14 cellular contexts compared by ENCODE assay signal in the genomic region with DNA sequence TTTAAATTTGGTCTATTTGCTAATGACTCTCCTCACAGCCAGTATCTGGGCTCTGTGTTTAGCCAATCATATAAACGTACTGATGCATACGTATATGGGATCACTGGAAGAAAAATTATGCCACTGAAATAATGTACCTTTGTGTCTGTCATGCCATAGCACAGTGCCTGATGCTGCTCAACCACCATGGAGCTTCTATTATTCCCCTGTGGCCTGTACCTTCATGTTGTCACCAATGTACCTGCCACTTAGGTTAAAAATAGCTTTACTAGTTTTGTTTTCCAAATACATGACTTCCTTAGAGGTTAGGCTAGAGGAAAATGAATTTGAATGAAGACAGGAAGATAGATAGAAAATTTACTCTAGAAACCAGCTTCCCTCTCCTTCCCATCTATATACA. TPM values are rescaled to one million over a fixed set of nuclear protein-coding genes. Genes with fewer than 3 reads are reported as not detected.
DNase-seq lines count a peak whose midpoint lies in the region; ATAC-seq lines count a peak whose summit lies in the region.
"Had no signal": no experiment of that assay in that cellular context is flagged by ENCODE, and none has a peak within 500 bp of the region (broad histone marks: within the 10 kb centered on the region; RNA-seq: fewer than 3 reads in every experiment).

No MANE protein-coding gene starts in this region.

- POLR2A ChIA-PET in naive thymus-derived CD8-positive, alpha-beta T cell (lab: Charles Lee): no interaction called here

- peak overlapping the region in 1 of 10 donors; percentile 19 for H3K4me3 Mint-ChIP-seq in naive thymus-derived CD8-positive, alpha-beta T cell

- H3K9me3 Mint-ChIP-seq in naive thymus-derived CD8-positive, alpha-beta T cell: peaks cover 0 to 16% (median 6%) of the 10 kb centered on the region in 9 donors

- peak; percentile 79 for ATAC-seq in GM18861 (IDR thresholded peaks at IDR 0.05; ENCODE audit: unreplicated experiment)
- ATAC-seq in HG02588 (IDR thresholded peaks at IDR 0.05; ENCODE audit: unreplicated experiment): peak; percentile 48
- ATAC-seq in HG03575 (IDR thresholded peaks at IDR 0.05; ENCODE audit: extremely low read depth, insufficient number of reproducible peaks, low FRiP score, unreplicated experiment): peak; percentile 31
- ATAC-seq in naive thymus-derived CD8-positive, alpha-beta T cell: peak in 1 of 2 donors; percentile 27
- ATAC-seq in left lobe of liver: no peak

- H3K27ac Mint-ChIP-seq in naive thymus-derived CD8-positive, alpha-beta T cell: peak overlapping the region in 9 of 10 donors; percentile 21 to 86 (median 53)

- peaks cover 13 to 50% (median 30%) of the 10 kb centered on the region in 4 donors for H3K4me1 Mint-ChIP-seq in naive thymus-derived CD8-positive, alpha-beta T cell

- H3K36me3 Mint-ChIP-seq in naive thymus-derived CD8-positive, alpha-beta T cell: peaks cover 21 to 42% (median 22%) of the 10 kb centered on the region in 3 donors

- peak in 1 of 10 donors; percentile 11 for DNase-seq in naive thymus-derived CD8-positive, alpha-beta T cell
- DNase-seq in A172 (ENCODE audit: low spot score): no peak
- no peak for DNase-seq in left lobe of liver (ENCODE audit: low spot score)
- DNase-seq in LoVo (ENCODE audit: low spot score): no peak
- DNase-seq in NCI-H526 (lab: John Stamatoyannopoulos, UW): no peak
- DNase-seq: effector CD8-positive, alpha-beta T cell; GDM1; MV-4-11; NCI-H2171; spleen had no signal

- H3K27me3 Mint-ChIP-seq in naive thymus-derived CD8-positive, alpha-beta T cell: no peaks in the 10 kb centered on the region

RNA-seq across cellular contexts. Expression of gene HACD4, which starts 34.6 kb away (rescaled TPM):
- total RNA-seq in naive thymus-derived CD8-positive, alpha-beta T cell: 10 to 100 TPM; 11.5 to 12.6 TPM
- polyA plus RNA-seq in naive thymus-derived CD8-positive, alpha-beta T cell: 1 to 10 TPM; 7.5 to 8.1 (median 7.8) TPM
- total RNA-seq in A172 (2014; rRNA removed; shearing (Covaris generic)): not detected in 2 replicates
- total RNA-seq in left lobe of liver: 0.13 TPM
- total RNA-seq: HT1080 had no signal

Comparison
In these comparisons a context has a peak if more than half of its experiments do, and no peak if none do; other contexts are left out.
1. RNA of gene HACD4, which starts 34.6 kb away (total RNA-seq): 11.5 to 12.6 TPM in naive thymus-derived CD8-positive, alpha-beta T cell; 0.13 TPM in left lobe of liver (single experiment) and not detected in A172; every median in the first group is over 10 times any median in the second.